Comparison of ENCODE assay signal across 1 cellular context in the genomic region with DNA sequence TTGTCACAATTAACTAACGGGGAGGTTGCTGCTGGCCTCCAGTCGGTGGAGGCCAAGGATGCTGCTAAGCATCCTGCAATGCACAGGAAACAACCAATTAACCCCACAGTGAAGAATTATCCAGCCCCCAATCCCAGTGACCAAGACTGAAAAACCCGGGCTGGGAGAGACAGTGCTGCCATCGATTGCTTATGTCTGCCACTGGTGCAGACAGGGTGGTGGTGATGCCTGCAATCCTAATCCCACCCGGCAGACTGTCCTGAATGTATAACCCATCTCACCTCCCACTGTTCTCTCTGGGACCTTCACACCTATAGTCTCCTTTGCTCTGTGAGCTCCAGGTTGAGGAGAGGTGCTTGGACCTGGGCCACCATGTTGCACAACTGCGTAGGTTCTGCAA.
TF ChIP-seq lines count a peak whose summit lies in the region.

No MANE protein-coding gene starts in this region.

TF ChIP-seq in GM12878, 131 proteins besides CTCF, POLR2A, EP300 and RAD21:
- TF ChIP-seq, protein P1, sequence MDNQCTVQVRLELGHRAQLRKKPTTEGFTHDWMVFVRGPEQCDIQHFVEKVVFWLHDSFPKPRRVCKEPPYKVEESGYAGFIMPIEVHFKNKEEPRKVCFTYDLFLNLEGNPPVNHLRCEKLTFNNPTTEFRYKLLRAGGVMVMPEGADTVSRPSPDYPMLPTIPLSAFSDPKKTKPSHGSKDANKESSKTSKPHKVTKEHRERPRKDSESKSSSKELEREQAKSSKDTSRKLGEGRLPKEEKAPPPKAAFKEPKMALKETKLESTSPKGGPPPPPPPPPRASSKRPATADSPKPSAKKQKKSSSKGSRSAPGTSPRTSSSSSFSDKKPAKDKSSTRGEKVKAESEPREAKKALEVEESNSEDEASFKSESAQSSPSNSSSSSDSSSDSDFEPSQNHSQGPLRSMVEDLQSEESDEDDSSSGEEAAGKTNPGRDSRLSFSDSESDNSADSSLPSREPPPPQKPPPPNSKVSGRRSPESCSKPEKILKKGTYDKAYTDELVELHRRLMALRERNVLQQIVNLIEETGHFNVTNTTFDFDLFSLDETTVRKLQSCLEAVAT (IDR thresholded peaks at IDR 0.05): peak; percentile 87
- TF ChIP-seq, protein P2, sequence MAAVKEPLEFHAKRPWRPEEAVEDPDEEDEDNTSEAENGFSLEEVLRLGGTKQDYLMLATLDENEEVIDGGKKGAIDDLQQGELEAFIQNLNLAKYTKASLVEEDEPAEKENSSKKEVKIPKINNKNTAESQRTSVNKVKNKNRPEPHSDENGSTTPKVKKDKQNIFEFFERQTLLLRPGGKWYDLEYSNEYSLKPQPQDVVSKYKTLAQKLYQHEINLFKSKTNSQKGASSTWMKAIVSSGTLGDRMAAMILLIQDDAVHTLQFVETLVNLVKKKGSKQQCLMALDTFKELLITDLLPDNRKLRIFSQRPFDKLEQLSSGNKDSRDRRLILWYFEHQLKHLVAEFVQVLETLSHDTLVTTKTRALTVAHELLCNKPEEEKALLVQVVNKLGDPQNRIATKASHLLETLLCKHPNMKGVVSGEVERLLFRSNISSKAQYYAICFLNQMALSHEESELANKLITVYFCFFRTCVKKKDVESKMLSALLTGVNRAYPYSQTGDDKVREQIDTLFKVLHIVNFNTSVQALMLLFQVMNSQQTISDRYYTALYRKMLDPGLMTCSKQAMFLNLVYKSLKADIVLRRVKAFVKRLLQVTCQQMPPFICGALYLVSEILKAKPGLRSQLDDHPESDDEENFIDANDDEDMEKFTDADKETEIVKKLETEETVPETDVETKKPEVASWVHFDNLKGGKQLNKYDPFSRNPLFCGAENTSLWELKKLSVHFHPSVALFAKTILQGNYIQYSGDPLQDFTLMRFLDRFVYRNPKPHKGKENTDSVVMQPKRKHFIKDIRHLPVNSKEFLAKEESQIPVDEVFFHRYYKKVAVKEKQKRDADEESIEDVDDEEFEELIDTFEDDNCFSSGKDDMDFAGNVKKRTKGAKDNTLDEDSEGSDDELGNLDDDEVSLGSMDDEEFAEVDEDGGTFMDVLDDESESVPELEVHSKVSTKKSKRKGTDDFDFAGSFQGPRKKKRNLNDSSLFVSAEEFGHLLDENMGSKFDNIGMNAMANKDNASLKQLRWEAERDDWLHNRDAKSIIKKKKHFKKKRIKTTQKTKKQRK (IDR thresholded peaks at IDR 0.05; ENCODE audit: low read depth, low read length): no peak
- TF ChIP-seq WRNIP1 (IDR thresholded peaks at IDR 0.05; ENCODE audit: borderline replicate concordance, low read depth, low read length) (no peak), BHLHE40 (IDR thresholded peaks at IDR 0.05; ENCODE audit: borderline replicate concordance in 1 of 2, low read depth in 2 of 2, low read length in 1 of 2) (no peak), NR2C2 (IDR thresholded peaks at IDR 0.05; ENCODE audit: borderline replicate concordance, control insufficient read depth, insufficient read length, low read depth) (no peak), CHD4 (IDR thresholded peaks at IDR 0.05) (no peak), RCOR1 (conservative IDR thresholded peaks at IDR 0.05; ENCODE audit: low read depth, low read length) (no peak)
- TF ChIP-seq, protein P3, sequence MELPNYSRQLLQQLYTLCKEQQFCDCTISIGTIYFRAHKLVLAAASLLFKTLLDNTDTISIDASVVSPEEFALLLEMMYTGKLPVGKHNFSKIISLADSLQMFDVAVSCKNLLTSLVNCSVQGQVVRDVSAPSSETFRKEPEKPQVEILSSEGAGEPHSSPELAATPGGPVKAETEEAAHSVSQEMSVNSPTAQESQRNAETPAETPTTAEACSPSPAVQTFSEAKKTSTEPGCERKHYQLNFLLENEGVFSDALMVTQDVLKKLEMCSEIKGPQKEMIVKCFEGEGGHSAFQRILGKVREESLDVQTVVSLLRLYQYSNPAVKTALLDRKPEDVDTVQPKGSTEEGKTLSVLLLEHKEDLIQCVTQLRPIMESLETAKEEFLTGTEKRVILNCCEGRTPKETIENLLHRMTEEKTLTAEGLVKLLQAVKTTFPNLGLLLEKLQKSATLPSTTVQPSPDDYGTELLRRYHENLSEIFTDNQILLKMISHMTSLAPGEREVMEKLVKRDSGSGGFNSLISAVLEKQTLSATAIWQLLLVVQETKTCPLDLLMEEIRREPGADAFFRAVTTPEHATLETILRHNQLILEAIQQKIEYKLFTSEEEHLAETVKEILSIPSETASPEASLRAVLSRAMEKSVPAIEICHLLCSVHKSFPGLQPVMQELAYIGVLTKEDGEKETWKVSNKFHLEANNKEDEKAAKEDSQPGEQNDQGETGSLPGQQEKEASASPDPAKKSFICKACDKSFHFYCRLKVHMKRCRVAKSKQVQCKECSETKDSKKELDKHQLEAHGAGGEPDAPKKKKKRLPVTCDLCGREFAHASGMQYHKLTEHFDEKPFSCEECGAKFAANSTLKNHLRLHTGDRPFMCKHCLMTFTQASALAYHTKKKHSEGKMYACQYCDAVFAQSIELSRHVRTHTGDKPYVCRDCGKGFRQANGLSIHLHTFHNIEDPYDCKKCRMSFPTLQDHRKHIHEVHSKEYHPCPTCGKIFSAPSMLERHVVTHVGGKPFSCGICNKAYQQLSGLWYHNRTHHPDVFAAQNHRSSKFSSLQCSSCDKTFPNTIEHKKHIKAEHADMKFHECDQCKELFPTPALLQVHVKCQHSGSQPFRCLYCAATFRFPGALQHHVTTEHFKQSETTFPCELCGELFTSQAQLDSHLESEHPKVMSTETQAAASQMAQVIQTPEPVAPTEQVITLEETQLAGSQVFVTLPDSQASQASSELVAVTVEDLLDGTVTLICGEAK (IDR thresholded peaks at IDR 0.05; ENCODE audit: borderline replicate concordance): no peak
